Comparison of ENCODE assay signal across 16 cellular contexts in the genomic region with DNA sequence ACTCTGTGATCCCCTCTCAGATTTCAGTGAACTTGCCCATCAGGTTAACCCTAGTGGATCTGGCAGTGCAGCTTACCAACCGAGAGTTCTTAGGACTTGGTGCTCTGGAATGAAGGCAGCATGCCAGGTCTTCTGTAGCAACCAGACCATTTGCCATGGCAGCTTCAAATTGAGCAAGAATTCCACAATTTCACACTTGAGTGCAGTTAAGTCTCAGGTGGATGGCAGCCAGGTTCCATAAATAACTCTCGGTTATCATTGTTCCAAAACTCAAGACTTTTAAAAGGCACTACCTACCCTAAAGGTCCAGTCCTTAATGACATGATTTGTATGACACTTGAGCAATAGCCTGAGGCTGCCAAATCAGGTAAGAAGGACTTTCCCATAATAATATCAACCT. TPM values are rescaled to one million over a fixed set of nuclear protein-coding genes. Genes with fewer than 3 reads are reported as not detected.
A peak's percentile ranks its signal among the peaks of the same experiment; 100 is the strongest.
DNase-seq lines count a peak whose midpoint lies in the region; ATAC-seq, FAIRE-seq and TF ChIP-seq lines count a peak whose summit lies in the region.
"Had no signal": no experiment of that assay in that cellular context is flagged by ENCODE, and none has a peak within 500 bp of the region (broad histone marks: within the 10 kb centered on the region; RNA-seq: fewer than 3 reads in every experiment).

No MANE protein-coding gene starts in this region.

- H3K4me2 ChIP-seq in astrocyte (ENCODE audit: low read length) = no peak overlapping the region

- H3K27me3 ChIP-seq in A673 (replicated peaks; ENCODE audit: insufficient read depth, low read depth, low read length, poor library complexity) (no peaks in the 10 kb centered on the region), astrocyte (ENCODE audit: insufficient read depth, low read length) (no peaks in the 10 kb centered on the region), heart right ventricle (peaks cover 0 to 5% (median 0%) of the 10 kb centered on the region in 7 donors), endodermal cell (ENCODE audit: control insufficient read depth, insufficient read depth, low read length, poor library complexity, severe bottlenecking) (no peaks in the 10 kb centered on the region)
- H3K27me3 ChIP-seq: cardiac muscle cell had no signal

- BruUV-seq in A673 (replicated peaks; lab: Mats Ljungman, UMichigan) = no TSS peak

- H4K20me1 ChIP-seq in astrocyte (ENCODE audit: insufficient read depth, low read length) = no peaks in the 10 kb centered on the region

- H3K27me3 Mint-ChIP-seq in astrocyte (ENCODE audit: low read depth, unreplicated experiment) = no peaks in the 10 kb centered on the region
- no peaks in the 10 kb centered on the region for H3K27me3 Mint-ChIP-seq in endodermal cell (ENCODE audit: insufficient read depth)

- H3K9me3 Mint-ChIP-seq in astrocyte (ENCODE audit: unreplicated experiment) (no peaks in the 10 kb centered on the region), endodermal cell (no peaks in the 10 kb centered on the region)
- H3K9me3 Mint-ChIP-seq: mesothelial cell of epicardium had no signal

- no peak overlapping the region for H3K4me3 ChIP-seq in A673 (ENCODE audit: low read depth, low read length, poor library complexity, severe bottlenecking)
- H3K4me3 ChIP-seq in astrocyte (ENCODE audit: insufficient read depth, low read depth, low read length) = no peak overlapping the region
- H3K4me3 ChIP-seq in heart right ventricle = no peak overlapping the region
- H3K4me3 ChIP-seq in endodermal cell (ENCODE audit: low read length) = no peak overlapping the region
- H3K4me3 ChIP-seq: cardiac muscle cell had no signal

- H3K4me1 ChIP-seq in A673 (ENCODE audit: insufficient read depth, low read length, poor library complexity, severe bottlenecking) (no peaks in the 10 kb centered on the region), astrocyte (ENCODE audit: insufficient read depth, low read length) (no peaks in the 10 kb centered on the region), heart right ventricle (no peaks in the 10 kb centered on the region), endodermal cell (ENCODE audit: control insufficient read depth, insufficient read depth, low read length) (no peaks in the 10 kb centered on the region)
- H3K4me1 ChIP-seq: parathyroid adenoma had no signal

- POLR2A ChIA-PET in A673 (lab: Charles Lee; ENCODE audit: low non-redundant PET) = no interaction called here

- no peak overlapping the region for H2AFZ ChIP-seq in astrocyte (ENCODE audit: low read depth, low read length)
- H2AFZ ChIP-seq: parathyroid adenoma had no signal

- H3K4me3 Mint-ChIP-seq in astrocyte (ENCODE audit: unreplicated experiment) (no peak overlapping the region), endodermal cell (no peak overlapping the region)
- H3K4me3 Mint-ChIP-seq: mesothelial cell of epicardium had no signal

- no peak for FAIRE-seq in astrocyte (lab: Jason Lieb, UNC)
- FAIRE-seq: H1 had no signal

- intact Hi-C loops in A673 (cut with micrococcal nuclease; ENCODE audit: unreplicated experiment) (no loop called here), heart right ventricle (cut with DNase I) (no loop called here)

- H3K36me3 ChIP-seq in A673 (ENCODE audit: insufficient read depth, low read length, poor library complexity, severe bottlenecking) (no peaks in the 10 kb centered on the region), astrocyte (ENCODE audit: insufficient read depth, low read length) (no peaks in the 10 kb centered on the region), heart right ventricle (no peaks in the 10 kb centered on the region), endodermal cell (ENCODE audit: control insufficient read depth, insufficient read depth, low read length) (no peaks in the 10 kb centered on the region)
- H3K36me3 ChIP-seq: cardiac muscle cell had no signal

- H3K9me3 ChIP-seq in A673 (ENCODE audit: low read depth, low read length, poor library complexity, severe bottlenecking) = no peaks in the 10 kb centered on the region
- no peaks in the 10 kb centered on the region for H3K9me3 ChIP-seq in astrocyte (ENCODE audit: insufficient read depth, low read depth, low read length)
- H3K9me3 ChIP-seq in heart right ventricle = no peaks in the 10 kb centered on the region
- no peaks in the 10 kb centered on the region for H3K9me3 ChIP-seq in endodermal cell (ENCODE audit: control insufficient read depth, low read length)

- H3K79me2 ChIP-seq in astrocyte (ENCODE audit: insufficient read depth, low read length) = no peaks in the 10 kb centered on the region
- H3K79me2 ChIP-seq: parathyroid adenoma had no signal

- ATAC-seq in HG03457 (IDR thresholded peaks at IDR 0.05; ENCODE audit: unreplicated experiment) (no peak), heart right ventricle (no peak), GM18909 (IDR thresholded peaks at IDR 0.05; ENCODE audit: poor library complexity, unreplicated experiment) (no peak)

- H3K27ac ChIP-seq in A673 (ENCODE audit: low read depth, low read length, poor library complexity, severe bottlenecking) (no peak overlapping the region), astrocyte (ENCODE audit: low read depth, low read length) (no peak overlapping the region), heart right ventricle (no peak overlapping the region), endodermal cell (ENCODE audit: low read depth, low read length) (no peak overlapping the region)
- H3K27ac ChIP-seq: cardiac muscle cell, parathyroid adenoma had no signal

- TF ChIP-seq CTCF in A673 (conservative IDR thresholded peaks at IDR 0.05; ENCODE audit: low read depth, low read length) (no peak), astrocyte (IDR thresholded peaks at IDR 0.05; ENCODE audit: insufficient read depth, low read depth, low read length) (no peak), heart right ventricle (IDR thresholded peaks at IDR 0.05) (no peak), endodermal cell (conservative IDR thresholded peaks at IDR 0.05) (no peak)

- DNase-seq in A673 (ENCODE audit: low spot score) (peak; percentile 50), HK-2 (ENCODE audit: unreplicated experiment) (peak; percentile 4), astrocyte (ENCODE audit: low read depth) (peak; percentile 80), iris pigment epithelial cell (ENCODE audit: low read depth) (peak; percentile 43), heart right ventricle (no peak), endodermal cell (no peak)
- DNase-seq: activated CD4-positive, alpha-beta T cell treated with anti-CD3 and anti-CD28 coated beads, Interleukin-2, amount 50 U/mL, for 48 hours; NCI-H524 treated with DMSO at 0.1 percent for 48 hours; stimulated activated CD8-positive, alpha-beta memory T cell treated with anti-CD3 and anti-CD28 coated beads, Interleukin-4, amount 100 ng/mL, for 48 hours; trophoblast cell had no signal

- WGBS in heart right ventricle, 2 donors = 69 to 76% methylated on average over 2 of the region's 2 CpGs
- 88 to 91% methylated on average over 1 to 2 of the region's 2 CpGs for WGBS in endodermal cell (ENCODE audit: insufficient coverage in 1 of 2, insufficient read length in 1 of 2), 2 experiments

- H3K9ac ChIP-seq in astrocyte (ENCODE audit: low read length) (no peak overlapping the region), endodermal cell (ENCODE audit: extremely low read depth, low read length, poor library complexity, severe bottlenecking) (no peak overlapping the region)
- H3K9ac ChIP-seq: parathyroid adenoma had no signal

- H3K27ac Mint-ChIP-seq in astrocyte (ENCODE audit: unreplicated experiment) (no peak overlapping the region), endodermal cell (no peak overlapping the region)
- H3K27ac Mint-ChIP-seq: mesothelial cell of epicardium had no signal

- CTCF ChIA-PET in A673 (lab: Charles Lee) = no interaction called here

- H3K4me1 Mint-ChIP-seq in astrocyte (ENCODE audit: low read depth, unreplicated experiment) (no peaks in the 10 kb centered on the region), endodermal cell (no peaks in the 10 kb centered on the region)

- no peaks in the 10 kb centered on the region for H3K36me3 Mint-ChIP-seq in astrocyte (ENCODE audit: low read depth, unreplicated experiment)
- H3K36me3 Mint-ChIP-seq in endodermal cell (ENCODE audit: low read depth) = peaks cover 18% of the 10 kb centered on the region

RNA-seq across cellular contexts. Expression of gene GALNT3, which starts 48.1 kb away (rescaled TPM):
- total RNA-seq in A673 (2021) = 2.5 and 4.6 TPM in 2 replicates
- total RNA-seq in astrocyte = 16.4 and 19.9 TPM in 2 replicates
- under 1 TPM in 8 of 10 donors, not detected in 2; 0.13 to 0.56 (median 0.27) TPM for total RNA-seq in heart right ventricle
- polyA plus RNA-seq in heart right ventricle = 1 to 10 TPM in 1 of 2 donors, under 1 TPM in 1; 0.16 to 1.1 TPM
- total RNA-seq in endodermal cell = 1 to 10 TPM; 9.3 to 9.7 TPM
- 1.1 TPM for polyA plus RNA-seq in endodermal cell (2013, experiment 1 of 2)
- polyA plus RNA-seq in endodermal cell (2013, experiment 2 of 2) = 1.1 TPM
- polyA plus RNA-seq: cardiac muscle cell had no signal

Comparison
In these comparisons a context has a peak if more than half of its experiments do, and no peak if none do; other contexts are left out.
1. DNase-seq: peak in A673 (single experiment), HK-2 (single experiment), astrocyte (single experiment) and iris pigment epithelial cell (single experiment); none in heart right ventricle (0 of 2) and endodermal cell (single experiment).